Comparison of ENCODE assay signal across 18 cellular contexts in genomic region chr10:67836972-67837371, GRCh38. TPM values are rescaled to one million over a fixed set of nuclear protein-coding genes. Genes with fewer than 3 reads are reported as not detected.
DNase-seq lines count a peak whose midpoint lies in the region; ATAC-seq, FAIRE-seq and TF ChIP-seq lines count a peak whose summit lies in the region.
"Had no signal": no experiment of that assay in that cellular context is flagged by ENCODE, and none has a peak within 500 bp of the region (broad histone marks: within the 10 kb centered on the region; RNA-seq: fewer than 3 reads in every experiment).

No MANE protein-coding gene starts in this region.

- peaks cover 27% of the 10 kb centered on the region for H3K79me2 ChIP-seq in OCI-LY7 (ENCODE audit: insufficient read depth, low read depth, low read length)

- no peak overlapping the region for H2AFZ ChIP-seq in OCI-LY7 (ENCODE audit: low read length)

- BruUV-seq in OCI-LY7 (replicated peaks; lab: Mats Ljungman, UMichigan): no TSS peak

- H3K4me1 ChIP-seq in HEK293 (ENCODE audit: control insufficient read depth, insufficient read depth, low read length) (0 out of 2 replicates have a peak, but pooled peaks cover 2% of the 10 kb centered on the region), OCI-LY7 (ENCODE audit: insufficient read depth, low read length, poor library complexity, severe bottlenecking) (no peaks in the 10 kb centered on the region), pancreas (peaks cover 0 to 4% (median 0%) of the 10 kb centered on the region in 3 donors), colonic mucosa (no peaks in the 10 kb centered on the region)
- H3K4me1 ChIP-seq: BLaER1, testis had no signal

- no peak overlapping the region for H3K9ac ChIP-seq in colonic mucosa (ENCODE audit: low read depth in 2 of 2, low read length in 2 of 2)
- H3K9ac ChIP-seq: BLaER1, KMS-11 had no signal

- H3K9me2 ChIP-seq in OCI-LY7 (ENCODE audit: insufficient read depth, low read length): no peaks in the 10 kb centered on the region

- H3K4me2 ChIP-seq in OCI-LY7 (ENCODE audit: low read length): peak overlapping the region; percentile 63
- H3K4me2 ChIP-seq: BLaER1, KMS-11 had no signal

- H3K9me3 ChIP-seq in HEK293 (ENCODE audit: control insufficient read depth, insufficient read depth, low read depth, low read length) (no peaks in the 10 kb centered on the region), OCI-LY7 (ENCODE audit: low read length) (no peaks in the 10 kb centered on the region), pancreas (peaks cover 0 to 3% (median 0%) of the 10 kb centered on the region in 4 donors), colonic mucosa (no peaks in the 10 kb centered on the region)
- H3K9me3 ChIP-seq: testis had no signal

- 37 to 38% methylated on average over 1 of the region's 1 CpG for WGBS in pancreas, 2 donors

- CTCF ChIA-PET in HEK293 (lab: Yijun Ruan, JAX) (interaction anchor here (0.6 to 1.3 kb wide), 7 partner anchors 18 to 862 kb away, joined by 3 to 5 read pairs (median 4); no protein-coding TSS in a partner anchor), OCI-LY7 (lab: Charles Lee; ENCODE audit: unreplicated experiment) (no interaction called here)

- DNase-seq in OCI-LY7 (ENCODE audit: low spot score) (no peak), epithelial cell of proximal tubule (ENCODE audit: low read depth) (no peak), pancreas (no peak), colonic mucosa (no peak), T-helper 1 cell (no peak)
- no peak for DNase-seq in activated effector memory CD4-positive, alpha-beta T cell treated with anti-CD3 and anti-CD28 coated beads, Interleukin-2, amount 50 U/mL, for 16 hours
- DNase-seq: activated gamma-delta T cell treated with Interleukin-2 at 50 U/mL for 16 hours, erythroblast, GDM1, NCI-H1105, NCI-H2107, NCI-H526 treated with DMSO at 0.1 percent for 48 hours, posterior cingulate gyrus, testis had no signal

- H3K4me3 ChIP-seq in HEK293 (ENCODE audit: low read depth, low read length): peak overlapping the region; percentile 53
- H3K4me3 ChIP-seq in OCI-LY7 (ENCODE audit: low read depth, low read length, poor library complexity, severe bottlenecking): peak overlapping the region; percentile 66
- H3K4me3 ChIP-seq in epithelial cell of proximal tubule (ENCODE audit: low read depth, low read length): peak overlapping the region; percentile 52
- peak overlapping the region; percentile 2 to 46 (median 18) for H3K4me3 ChIP-seq in pancreas
- H3K4me3 ChIP-seq in colonic mucosa: no peak overlapping the region
- H3K4me3 ChIP-seq: BLaER1, GM12878 had no signal

- TF ChIP-seq CTCF in HEK293 (tag by site-specific recombination; IDR thresholded peaks at IDR 0.05) (no peak), OCI-LY7 (conservative IDR thresholded peaks at IDR 0.05; ENCODE audit: low read length) (no peak), epithelial cell of proximal tubule (conservative IDR thresholded peaks at IDR 0.05; ENCODE audit: low read depth, low read length) (no peak), pancreas (IDR thresholded peaks at IDR 0.05) (no peak), colonic mucosa (IDR thresholded peaks at IDR 0.05) (no peak)

- no peak for ATAC-seq in pancreas
- ATAC-seq: GM12878 had no signal

- H3K27me3 ChIP-seq in pancreas: no peaks in the 10 kb centered on the region
- H3K27me3 ChIP-seq in colonic mucosa: no peaks in the 10 kb centered on the region
- H3K27me3 ChIP-seq: BLaER1, testis had no signal

- H3K36me3 ChIP-seq in HEK293 (ENCODE audit: control insufficient read depth in 2 of 2, insufficient read depth in 1 of 2, low read length in 2 of 2): no peaks in the 10 kb centered on the region; a peak in 1 of 3 replicates
- H3K36me3 ChIP-seq in OCI-LY7 (ENCODE audit: insufficient read depth, low read length): no peaks in the 10 kb centered on the region
- no peaks in the 10 kb centered on the region for H3K36me3 ChIP-seq in pancreas
- no peaks in the 10 kb centered on the region for H3K36me3 ChIP-seq in colonic mucosa
- H3K36me3 ChIP-seq: BLaER1 had no signal

- intact Hi-C loops in OCI-LY7 (cut with micrococcal nuclease; ENCODE audit: unreplicated experiment): loop anchor here (5.0 kb wide), 1 partner anchor 50 kb away; no protein-coding TSS in a partner anchor
- intact Hi-C loops in pancreas (cut with DNase I): no loop called here
- intact Hi-C loops in colonic mucosa (cut with DNase I): no loop called here

- POLR2A ChIA-PET in HEK293 (lab: Yijun Ruan, JAX): no interaction called here
- POLR2A ChIA-PET in OCI-LY7 (lab: Charles Lee): interaction anchor here (1.0 to 3.3 kb wide), 9 partner anchors 8 to 493 kb away, joined by 3 to 21 read pairs (median 5); no protein-coding TSS in a partner anchor

- no peak for FAIRE-seq in pancreas (lab: Jason Lieb, UNC)
- FAIRE-seq: GM12878 had no signal

- H3K27ac ChIP-seq in HEK293 (ENCODE audit: extremely low read depth, low read depth, low read length) (no peak overlapping the region), OCI-LY7 (ENCODE audit: low read depth, low read length, poor library complexity, severe bottlenecking) (no peak overlapping the region), pancreas (peak overlapping the region in 2 of 4 donors; percentile 48 to 75), colonic mucosa (no peak overlapping the region)
- H3K27ac ChIP-seq: BLaER1, KMS-11 had no signal

- no peaks in the 10 kb centered on the region for H4K20me1 ChIP-seq in OCI-LY7 (ENCODE audit: insufficient read depth, low read length)
- H4K20me1 ChIP-seq: BLaER1 had no signal

TF ChIP-seq in HEK293, 187 proteins besides CTCF, POLR2A, EP300 and RAD21:
- TF ChIP-seq SCRT2 (tag by site-specific recombination; IDR thresholded peaks at IDR 0.05) (peak; percentile 94), SCRT1 (tag by site-specific recombination; IDR thresholded peaks at IDR 0.05; ENCODE audit: borderline replicate concordance) (peak; percentile 78), ZNF157 (tag by site-specific recombination; IDR thresholded peaks at IDR 0.05) (no peak)

RNA-seq across cellular contexts. Expression of gene DNAJC12, which starts 1.0 kb away (rescaled TPM):
- 12.8 and 13.0 TPM in 2 replicates for total RNA-seq in OCI-LY7 (2014; rRNA removed; shearing (Covaris generic))
- total RNA-seq in OCI-LY7 (2022) (18.9 and 19.4 TPM in 2 replicates), epithelial cell of proximal tubule (0.17 and 2.2 TPM in 2 replicates), pancreas (10 to 100 TPM in 5 of 6 donors, 1 to 10 TPM in 1; 8.7 to 29.2 (median 19.6) TPM), colonic mucosa (10 to 100 TPM in 1 of 2 donors, 1 to 10 TPM in 1; 6.9 to 10.2 TPM)
- polyA plus RNA-seq in pancreas: 10 to 100 TPM; 17.3 to 35.5 TPM

RNA-seq across cellular contexts. Expression of gene SIRT1, which starts 47.5 kb away (rescaled TPM):
- 18.0 and 20.4 TPM in 2 replicates for total RNA-seq in OCI-LY7 (2014; rRNA removed; shearing (Covaris generic))
- total RNA-seq in OCI-LY7 (2022): 35.8 and 39.2 TPM in 2 replicates
- 9.3 and 10.5 TPM in 2 replicates for total RNA-seq in epithelial cell of proximal tubule
- 10 to 100 TPM in 4 of 6 donors, 1 to 10 TPM in 2; 8.7 to 15.9 (median 10.6) TPM for total RNA-seq in pancreas
- 1 to 10 TPM; 4.8 to 8.9 TPM for polyA plus RNA-seq in pancreas
- 10 to 100 TPM; 11.7 to 20.4 TPM for total RNA-seq in colonic mucosa
